Comparison of ENCODE assay signal across 1 cellular context in the genomic region with DNA sequence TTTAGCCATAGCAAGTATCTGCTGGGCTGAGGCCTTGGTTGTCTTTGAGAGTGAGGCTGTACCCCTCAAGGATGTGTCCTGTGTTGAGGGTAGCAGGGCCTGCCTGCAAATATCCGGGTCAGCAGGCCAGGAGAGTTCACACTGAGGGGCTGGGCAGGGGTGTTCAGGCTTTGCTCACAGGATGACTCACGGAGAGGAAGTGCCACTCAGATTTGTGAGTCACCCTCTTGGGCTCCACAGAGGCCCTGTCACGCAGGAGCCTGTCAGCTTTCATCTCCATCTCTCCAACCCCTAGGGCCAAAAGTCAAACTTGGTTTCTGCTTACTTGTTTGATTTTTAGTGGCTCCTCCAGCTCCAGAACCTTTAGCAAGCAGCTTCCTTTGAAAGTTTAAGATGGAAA.
TF ChIP-seq lines count a peak whose summit lies in the region.

No MANE protein-coding gene starts in this region.

TF ChIP-seq in HepG2, 621 proteins besides CTCF, POLR2A, EP300 and RAD21 (continued from another document):
- TF ChIP-seq, protein P1, sequence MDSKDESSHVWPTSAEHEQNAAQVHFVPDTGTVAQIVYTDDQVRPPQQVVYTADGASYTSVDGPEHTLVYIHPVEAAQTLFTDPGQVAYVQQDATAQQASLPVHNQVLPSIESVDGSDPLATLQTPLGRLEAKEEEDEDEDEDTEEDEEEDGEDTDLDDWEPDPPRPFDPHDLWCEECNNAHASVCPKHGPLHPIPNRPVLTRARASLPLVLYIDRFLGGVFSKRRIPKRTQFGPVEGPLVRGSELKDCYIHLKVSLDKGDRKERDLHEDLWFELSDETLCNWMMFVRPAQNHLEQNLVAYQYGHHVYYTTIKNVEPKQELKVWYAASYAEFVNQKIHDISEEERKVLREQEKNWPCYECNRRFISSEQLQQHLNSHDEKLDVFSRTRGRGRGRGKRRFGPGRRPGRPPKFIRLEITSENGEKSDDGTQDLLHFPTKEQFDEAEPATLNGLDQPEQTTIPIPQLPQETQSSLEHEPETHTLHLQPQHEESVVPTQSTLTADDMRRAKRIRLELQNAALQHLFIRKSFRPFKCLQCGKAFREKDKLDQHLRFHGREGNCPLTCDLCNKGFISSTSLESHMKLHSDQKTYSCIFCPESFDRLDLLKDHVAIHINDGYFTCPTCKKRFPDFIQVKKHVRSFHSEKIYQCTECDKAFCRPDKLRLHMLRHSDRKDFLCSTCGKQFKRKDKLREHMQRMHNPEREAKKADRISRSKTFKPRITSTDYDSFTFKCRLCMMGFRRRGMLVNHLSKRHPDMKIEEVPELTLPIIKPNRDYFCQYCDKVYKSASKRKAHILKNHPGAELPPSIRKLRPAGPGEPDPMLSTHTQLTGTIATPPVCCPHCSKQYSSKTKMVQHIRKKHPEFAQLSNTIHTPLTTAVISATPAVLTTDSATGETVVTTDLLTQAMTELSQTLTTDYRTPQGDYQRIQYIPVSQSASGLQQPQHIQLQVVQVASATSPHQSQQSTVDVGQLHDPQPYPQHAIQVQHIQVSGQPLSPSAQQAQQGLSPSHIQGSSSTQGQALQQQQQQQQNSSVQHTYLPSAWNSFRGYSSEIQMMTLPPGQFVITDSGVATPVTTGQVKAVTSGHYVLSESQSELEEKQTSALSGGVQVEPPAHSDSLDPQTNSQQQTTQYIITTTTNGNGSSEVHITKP (CRISPR knock-in tag; IDR thresholded peaks at IDR 0.05; ENCODE audit: low read depth), result peak; percentile 70; the same call in 1 of the 2 replicates
- TF ChIP-seq ARNTL (CRISPR knock-in tag; IDR thresholded peaks at IDR 0.05) (no peak), YY1 (IDR thresholded peaks at IDR 0.05; ENCODE audit: insufficient read depth, insufficient replicate concordance, low read depth, low read length) (no peak), ZNF24 (IDR thresholded peaks at IDR 0.05) (no peak), SCMH1 (CRISPR knock-in tag; IDR thresholded peaks at IDR 0.05; ENCODE audit: borderline replicate concordance) (no peak), NFE2 (CRISPR knock-in tag; IDR thresholded peaks at IDR 0.05) (no peak), ZNF788 (CRISPR knock-in tag; IDR thresholded peaks at IDR 0.05; ENCODE audit: borderline replicate concordance) (no peak), ZNF572 (CRISPR knock-in tag; IDR thresholded peaks at IDR 0.05) (no peak), XRCC5 (optimal IDR thresholded peaks at IDR 0.05; ENCODE audit: low read length) (peak; percentile 13), ZNF205 (CRISPR knock-in tag; IDR thresholded peaks at IDR 0.05) (no peak), CREM (IDR thresholded peaks at IDR 0.05) (no peak), CREM (CRISPR knock-in tag; IDR thresholded peaks at IDR 0.05) (no peak), ZMAT3 (CRISPR knock-in tag; conservative IDR thresholded peaks at IDR 0.05) (no peak), SALL1 (CRISPR knock-in tag; IDR thresholded peaks at IDR 0.05) (no peak), LCORL (IDR thresholded peaks at IDR 0.05) (no peak), LCORL (CRISPR knock-in tag; IDR thresholded peaks at IDR 0.05) (no peak), TBX3 (IDR thresholded peaks at IDR 0.05; ENCODE audit: borderline replicate concordance) (no peak), ZNF343 (CRISPR knock-in tag; IDR thresholded peaks at IDR 0.05) (no peak), ZFP36L1 (CRISPR knock-in tag; IDR thresholded peaks at IDR 0.05) (no peak), MIXL1 (CRISPR knock-in tag; IDR thresholded peaks at IDR 0.05) (no peak), ZNF331 (CRISPR knock-in tag; IDR thresholded peaks at IDR 0.05) (no peak), CHD4 (IDR thresholded peaks at IDR 0.05; ENCODE audit: borderline replicate concordance, low read length) (no peak), ZFP90 (CRISPR knock-in tag; IDR thresholded peaks at IDR 0.05; ENCODE audit: borderline replicate concordance) (no peak), KDM5B (CRISPR knock-in tag; IDR thresholded peaks at IDR 0.05; ENCODE audit: borderline replicate concordance) (no peak), GTF2F1 (IDR thresholded peaks at IDR 0.05; ENCODE audit: low read length) (no peak), ETV5 (CRISPR knock-in tag; IDR thresholded peaks at IDR 0.05; ENCODE audit: borderline replicate concordance) (peak; percentile 51; the same call in 1 of the 2 replicates), NBN (conservative IDR thresholded peaks at IDR 0.05) (no peak), DNMT3B (CRISPR knock-in tag; conservative IDR thresholded peaks at IDR 0.05) (no peak), RARA (CRISPR knock-in tag; IDR thresholded peaks at IDR 0.05) (peak; percentile 43; the same call in 1 of the 2 replicates), HNF4G (IDR thresholded peaks at IDR 0.05; ENCODE audit: borderline replicate concordance, low read depth, low read length) (no peak), HNF4G (CRISPR knock-in tag; IDR thresholded peaks at IDR 0.05; ENCODE audit: borderline replicate concordance, low read depth) (no peak), ZNF850 (CRISPR knock-in tag; conservative IDR thresholded peaks at IDR 0.05) (no peak), RBM39 (IDR thresholded peaks at IDR 0.05; ENCODE audit: low read depth, low read length, poor library complexity, severe bottlenecking) (no peak), ZNF333 (CRISPR knock-in tag; IDR thresholded peaks at IDR 0.05; ENCODE audit: borderline replicate concordance) (no peak), MEF2D (CRISPR knock-in tag; IDR thresholded peaks at IDR 0.05) (no peak), AGO2 (optimal IDR thresholded peaks at IDR 0.05; ENCODE audit: low read depth, low read length) (no peak), BRD4 (CRISPR knock-in tag; IDR thresholded peaks at IDR 0.05) (no peak), NR2F1 (CRISPR knock-in tag; IDR thresholded peaks at IDR 0.05) (peak in 1 of 2 experiments; percentile 39; a peak in 1 of 4 replicates), AGO1 (IDR thresholded peaks at IDR 0.05; ENCODE audit: low read depth, low read length, poor library complexity, severe bottlenecking) (no peak), ZNF33B (CRISPR knock-in tag; IDR thresholded peaks at IDR 0.05) (no peak), ZSCAN12 (CRISPR knock-in tag; IDR thresholded peaks at IDR 0.05) (no peak), ATRX (CRISPR knock-in tag; IDR thresholded peaks at IDR 0.05; ENCODE audit: borderline replicate concordance) (no peak), STAT5B (CRISPR knock-in tag; IDR thresholded peaks at IDR 0.05) (no peak), ZIK1 (CRISPR knock-in tag; IDR thresholded peaks at IDR 0.05; ENCODE audit: borderline replicate concordance, low read depth) (no peak), ZFP41 (CRISPR knock-in tag; IDR thresholded peaks at IDR 0.05; ENCODE audit: borderline replicate concordance) (no peak), SIN3A (IDR thresholded peaks at IDR 0.05; ENCODE audit: borderline replicate concordance, low read depth, low read length) (no peak), FOSL2 (CRISPR knock-in tag; IDR thresholded peaks at IDR 0.05) (peak; percentile 93), CCAR2 (optimal IDR thresholded peaks at IDR 0.05; ENCODE audit: low read depth, low read length) (no peak), MEIS1 (CRISPR knock-in tag; IDR thresholded peaks at IDR 0.05; ENCODE audit: borderline replicate concordance) (no peak), ZNF782 (CRISPR knock-in tag; IDR thresholded peaks at IDR 0.05; ENCODE audit: borderline replicate concordance) (no peak), ZNF713 (CRISPR knock-in tag; IDR thresholded peaks at IDR 0.05) (no peak)
- TF ChIP-seq, protein P2, sequence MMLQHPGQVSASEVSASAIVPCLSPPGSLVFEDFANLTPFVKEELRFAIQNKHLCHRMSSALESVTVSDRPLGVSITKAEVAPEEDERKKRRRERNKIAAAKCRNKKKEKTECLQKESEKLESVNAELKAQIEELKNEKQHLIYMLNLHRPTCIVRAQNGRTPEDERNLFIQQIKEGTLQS (CRISPR knock-in tag; IDR thresholded peaks at IDR 0.05), result peak; percentile 39; the same call in 1 of the 2 replicates
- TF ChIP-seq, protein P3, sequence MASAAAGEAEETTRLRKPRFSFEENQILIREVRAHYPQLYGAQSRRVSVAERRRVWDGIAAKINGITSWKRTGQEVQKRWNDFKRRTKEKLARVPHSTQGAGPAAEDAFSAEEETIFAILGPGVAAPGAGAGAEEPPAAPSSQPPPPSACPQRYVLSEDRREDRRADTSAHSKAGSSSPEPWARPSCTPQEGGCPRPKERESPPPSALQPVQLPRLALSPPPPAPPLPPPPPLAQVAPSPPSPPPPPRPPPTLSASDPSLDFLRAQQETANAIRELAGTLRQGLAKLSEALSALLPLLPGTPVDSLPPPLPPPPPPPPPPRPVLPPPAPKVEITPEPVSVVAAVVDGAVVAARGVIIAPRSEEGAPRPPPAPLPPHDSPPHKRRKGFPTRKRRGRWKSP (CRISPR knock-in tag; IDR thresholded peaks at IDR 0.05), result no peak
- TF ChIP-seq, protein P4, sequence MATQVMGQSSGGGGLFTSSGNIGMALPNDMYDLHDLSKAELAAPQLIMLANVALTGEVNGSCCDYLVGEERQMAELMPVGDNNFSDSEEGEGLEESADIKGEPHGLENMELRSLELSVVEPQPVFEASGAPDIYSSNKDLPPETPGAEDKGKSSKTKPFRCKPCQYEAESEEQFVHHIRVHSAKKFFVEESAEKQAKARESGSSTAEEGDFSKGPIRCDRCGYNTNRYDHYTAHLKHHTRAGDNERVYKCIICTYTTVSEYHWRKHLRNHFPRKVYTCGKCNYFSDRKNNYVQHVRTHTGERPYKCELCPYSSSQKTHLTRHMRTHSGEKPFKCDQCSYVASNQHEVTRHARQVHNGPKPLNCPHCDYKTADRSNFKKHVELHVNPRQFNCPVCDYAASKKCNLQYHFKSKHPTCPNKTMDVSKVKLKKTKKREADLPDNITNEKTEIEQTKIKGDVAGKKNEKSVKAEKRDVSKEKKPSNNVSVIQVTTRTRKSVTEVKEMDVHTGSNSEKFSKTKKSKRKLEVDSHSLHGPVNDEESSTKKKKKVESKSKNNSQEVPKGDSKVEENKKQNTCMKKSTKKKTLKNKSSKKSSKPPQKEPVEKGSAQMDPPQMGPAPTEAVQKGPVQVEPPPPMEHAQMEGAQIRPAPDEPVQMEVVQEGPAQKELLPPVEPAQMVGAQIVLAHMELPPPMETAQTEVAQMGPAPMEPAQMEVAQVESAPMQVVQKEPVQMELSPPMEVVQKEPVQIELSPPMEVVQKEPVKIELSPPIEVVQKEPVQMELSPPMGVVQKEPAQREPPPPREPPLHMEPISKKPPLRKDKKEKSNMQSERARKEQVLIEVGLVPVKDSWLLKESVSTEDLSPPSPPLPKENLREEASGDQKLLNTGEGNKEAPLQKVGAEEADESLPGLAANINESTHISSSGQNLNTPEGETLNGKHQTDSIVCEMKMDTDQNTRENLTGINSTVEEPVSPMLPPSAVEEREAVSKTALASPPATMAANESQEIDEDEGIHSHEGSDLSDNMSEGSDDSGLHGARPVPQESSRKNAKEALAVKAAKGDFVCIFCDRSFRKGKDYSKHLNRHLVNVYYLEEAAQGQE (IDR thresholded peaks at IDR 0.05; ENCODE audit: borderline replicate concordance in 1 of 2, low read depth in 1 of 2, low read length in 2 of 2), result no peak
- TF ChIP-seq, protein P5, sequence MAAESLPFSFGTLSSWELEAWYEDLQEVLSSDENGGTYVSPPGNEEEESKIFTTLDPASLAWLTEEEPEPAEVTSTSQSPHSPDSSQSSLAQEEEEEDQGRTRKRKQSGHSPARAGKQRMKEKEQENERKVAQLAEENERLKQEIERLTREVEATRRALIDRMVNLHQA (CRISPR knock-in tag; IDR thresholded peaks at IDR 0.05), result no peak
- TF ChIP-seq, protein P6, sequence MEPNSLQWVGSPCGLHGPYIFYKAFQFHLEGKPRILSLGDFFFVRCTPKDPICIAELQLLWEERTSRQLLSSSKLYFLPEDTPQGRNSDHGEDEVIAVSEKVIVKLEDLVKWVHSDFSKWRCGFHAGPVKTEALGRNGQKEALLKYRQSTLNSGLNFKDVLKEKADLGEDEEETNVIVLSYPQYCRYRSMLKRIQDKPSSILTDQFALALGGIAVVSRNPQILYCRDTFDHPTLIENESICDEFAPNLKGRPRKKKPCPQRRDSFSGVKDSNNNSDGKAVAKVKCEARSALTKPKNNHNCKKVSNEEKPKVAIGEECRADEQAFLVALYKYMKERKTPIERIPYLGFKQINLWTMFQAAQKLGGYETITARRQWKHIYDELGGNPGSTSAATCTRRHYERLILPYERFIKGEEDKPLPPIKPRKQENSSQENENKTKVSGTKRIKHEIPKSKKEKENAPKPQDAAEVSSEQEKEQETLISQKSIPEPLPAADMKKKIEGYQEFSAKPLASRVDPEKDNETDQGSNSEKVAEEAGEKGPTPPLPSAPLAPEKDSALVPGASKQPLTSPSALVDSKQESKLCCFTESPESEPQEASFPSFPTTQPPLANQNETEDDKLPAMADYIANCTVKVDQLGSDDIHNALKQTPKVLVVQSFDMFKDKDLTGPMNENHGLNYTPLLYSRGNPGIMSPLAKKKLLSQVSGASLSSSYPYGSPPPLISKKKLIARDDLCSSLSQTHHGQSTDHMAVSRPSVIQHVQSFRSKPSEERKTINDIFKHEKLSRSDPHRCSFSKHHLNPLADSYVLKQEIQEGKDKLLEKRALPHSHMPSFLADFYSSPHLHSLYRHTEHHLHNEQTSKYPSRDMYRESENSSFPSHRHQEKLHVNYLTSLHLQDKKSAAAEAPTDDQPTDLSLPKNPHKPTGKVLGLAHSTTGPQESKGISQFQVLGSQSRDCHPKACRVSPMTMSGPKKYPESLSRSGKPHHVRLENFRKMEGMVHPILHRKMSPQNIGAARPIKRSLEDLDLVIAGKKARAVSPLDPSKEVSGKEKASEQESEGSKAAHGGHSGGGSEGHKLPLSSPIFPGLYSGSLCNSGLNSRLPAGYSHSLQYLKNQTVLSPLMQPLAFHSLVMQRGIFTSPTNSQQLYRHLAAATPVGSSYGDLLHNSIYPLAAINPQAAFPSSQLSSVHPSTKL (CRISPR knock-in tag; IDR thresholded peaks at IDR 0.05), result peak; percentile 34
- TF ChIP-seq, protein P7, sequence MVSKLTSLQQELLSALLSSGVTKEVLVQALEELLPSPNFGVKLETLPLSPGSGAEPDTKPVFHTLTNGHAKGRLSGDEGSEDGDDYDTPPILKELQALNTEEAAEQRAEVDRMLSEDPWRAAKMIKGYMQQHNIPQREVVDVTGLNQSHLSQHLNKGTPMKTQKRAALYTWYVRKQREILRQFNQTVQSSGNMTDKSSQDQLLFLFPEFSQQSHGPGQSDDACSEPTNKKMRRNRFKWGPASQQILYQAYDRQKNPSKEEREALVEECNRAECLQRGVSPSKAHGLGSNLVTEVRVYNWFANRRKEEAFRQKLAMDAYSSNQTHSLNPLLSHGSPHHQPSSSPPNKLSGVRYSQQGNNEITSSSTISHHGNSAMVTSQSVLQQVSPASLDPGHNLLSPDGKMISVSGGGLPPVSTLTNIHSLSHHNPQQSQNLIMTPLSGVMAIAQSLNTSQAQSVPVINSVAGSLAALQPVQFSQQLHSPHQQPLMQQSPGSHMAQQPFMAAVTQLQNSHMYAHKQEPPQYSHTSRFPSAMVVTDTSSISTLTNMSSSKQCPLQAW (CRISPR knock-in tag; IDR thresholded peaks at IDR 0.05), result no peak
- TF ChIP-seq, protein P8, sequence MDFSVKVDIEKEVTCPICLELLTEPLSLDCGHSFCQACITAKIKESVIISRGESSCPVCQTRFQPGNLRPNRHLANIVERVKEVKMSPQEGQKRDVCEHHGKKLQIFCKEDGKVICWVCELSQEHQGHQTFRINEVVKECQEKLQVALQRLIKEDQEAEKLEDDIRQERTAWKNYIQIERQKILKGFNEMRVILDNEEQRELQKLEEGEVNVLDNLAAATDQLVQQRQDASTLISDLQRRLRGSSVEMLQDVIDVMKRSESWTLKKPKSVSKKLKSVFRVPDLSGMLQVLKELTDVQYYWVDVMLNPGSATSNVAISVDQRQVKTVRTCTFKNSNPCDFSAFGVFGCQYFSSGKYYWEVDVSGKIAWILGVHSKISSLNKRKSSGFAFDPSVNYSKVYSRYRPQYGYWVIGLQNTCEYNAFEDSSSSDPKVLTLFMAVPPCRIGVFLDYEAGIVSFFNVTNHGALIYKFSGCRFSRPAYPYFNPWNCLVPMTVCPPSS (IDR thresholded peaks at IDR 0.05), result no peak
